In genomic region chr1:161159087-161159914, GRCh38 we compare ENCODE assay signal across 8 cellular contexts. TPM values are rescaled to one million over a fixed set of nuclear protein-coding genes. Genes with fewer than 3 reads are reported as not detected.
A peak's percentile ranks its signal among the peaks of the same experiment; 100 is the strongest.
DNase-seq lines count a peak whose midpoint lies in the region; ATAC-seq and TF ChIP-seq lines count a peak whose summit lies in the region.

Gene USP21, plus strand, starts transcription at chr1:161159500. Its CDS starts 1,141 bp downstream, at chr1:161160641.

- ATAC-seq in GM21447 (IDR thresholded peaks at IDR 0.05; ENCODE audit: unreplicated experiment) = peak; percentile 84

- peaks cover 43% of the 10 kb centered on the region; the same call in 1 of the 2 replicates for H3K36me3 ChIP-seq in OCI-LY1 (ENCODE audit: insufficient read depth, low read length)
- H3K36me3 ChIP-seq in endodermal cell (ENCODE audit: control insufficient read depth, insufficient read depth, low read length) = peaks cover 46% of the 10 kb centered on the region

- peaks cover 52% of the 10 kb centered on the region for H3K4me1 Mint-ChIP-seq in Calu3 (ENCODE audit: low read depth, unreplicated experiment)
- peaks cover 25% of the 10 kb centered on the region for H3K4me1 Mint-ChIP-seq in endodermal cell
- H3K4me1 Mint-ChIP-seq in mesothelial cell of epicardium = peaks cover 33% of the 10 kb centered on the region

- no peaks in the 10 kb centered on the region for H3K9me3 Mint-ChIP-seq in Calu3 (ENCODE audit: low read depth, unreplicated experiment)
- no peaks in the 10 kb centered on the region for H3K9me3 Mint-ChIP-seq in endodermal cell
- no peaks in the 10 kb centered on the region for H3K9me3 Mint-ChIP-seq in mesothelial cell of epicardium

- 3 to 7% methylated on average over 25 to 60 of the region's 60 CpGs for WGBS in endodermal cell (ENCODE audit: insufficient coverage in 1 of 2, insufficient read length in 1 of 2), 2 experiments

- H3K4me3 Mint-ChIP-seq in Calu3 (ENCODE audit: low read depth, unreplicated experiment) (peak within 1 kb of the TSS; percentile 94), endodermal cell (peak within 1 kb of the TSS; percentile 77), mesothelial cell of epicardium (peak within 1 kb of the TSS; percentile 87)

- peak within 1 kb of the TSS; percentile 87 for H3K4me2 ChIP-seq in OCI-LY1 (ENCODE audit: low read length)

- intact Hi-C loops in Calu3 (cut with micrococcal nuclease; ENCODE audit: unreplicated experiment) = no loop called here

- peaks cover 66% of the 10 kb centered on the region for H3K36me3 Mint-ChIP-seq in Calu3 (ENCODE audit: insufficient read depth, unreplicated experiment)
- peaks cover 31% of the 10 kb centered on the region for H3K36me3 Mint-ChIP-seq in endodermal cell (ENCODE audit: low read depth)
- peaks cover 38% of the 10 kb centered on the region for H3K36me3 Mint-ChIP-seq in mesothelial cell of epicardium

- H3F3A ChIP-seq in OCI-LY1 (ENCODE audit: insufficient read depth, low read length) = peaks cover 4% of the 10 kb centered on the region; the same call in 1 of the 2 replicates

- H3K27me3 Mint-ChIP-seq in Calu3 (ENCODE audit: unreplicated experiment) (no peaks in the 10 kb centered on the region), endodermal cell (ENCODE audit: insufficient read depth) (no peaks in the 10 kb centered on the region), mesothelial cell of epicardium (ENCODE audit: low read depth) (no peaks in the 10 kb centered on the region)

- H2AFZ ChIP-seq in OCI-LY1 (ENCODE audit: low read length) = no peak within 1 kb of the TSS

- H3K9me3 ChIP-seq in OCI-LY1 (ENCODE audit: low read length) (no peaks in the 10 kb centered on the region), endodermal cell (ENCODE audit: control insufficient read depth, low read length) (no peaks in the 10 kb centered on the region)

- H3K4me3 ChIP-seq in OCI-LY1 (ENCODE audit: low read depth, low read length, poor library complexity, severe bottlenecking) (peak within 1 kb of the TSS; percentile 89), endodermal cell (ENCODE audit: low read length) (peak within 1 kb of the TSS; percentile 86)

- H3K27ac ChIP-seq in OCI-LY1 (ENCODE audit: low read depth, low read length, poor library complexity, severe bottlenecking) = no peak within 1 kb of the TSS
- peak within 1 kb of the TSS; percentile 79 for H3K27ac ChIP-seq in endodermal cell (ENCODE audit: low read depth, low read length)

- BruUV-seq in Calu3 (replicated peaks; lab: Mats Ljungman, UMichigan) = TSS peak; percentile 2

- peak within 1 kb of the TSS; percentile 90 for H3K9ac ChIP-seq in OCI-LY1 (ENCODE audit: low read length)
- peak within 1 kb of the TSS; percentile 68 for H3K9ac ChIP-seq in endodermal cell (ENCODE audit: extremely low read depth, low read length, poor library complexity, severe bottlenecking)

- H4K20me1 ChIP-seq in OCI-LY1 (ENCODE audit: insufficient read depth, low read length) = no peaks in the 10 kb centered on the region

- H3K9me2 ChIP-seq in OCI-LY1 (ENCODE audit: low read depth, low read length) = no peaks in the 10 kb centered on the region

- no peaks in the 10 kb centered on the region for H3K79me2 ChIP-seq in OCI-LY1 (ENCODE audit: insufficient read depth, low read length)

- peak within 1 kb of the TSS; percentile 78 for H3K27ac Mint-ChIP-seq in Calu3 (ENCODE audit: unreplicated experiment)
- H3K27ac Mint-ChIP-seq in endodermal cell = peak within 1 kb of the TSS; percentile 89
- peak within 1 kb of the TSS; percentile 89 for H3K27ac Mint-ChIP-seq in mesothelial cell of epicardium

- CTCF ChIA-PET in Calu3 (lab: Charles Lee) = interaction anchor here (1.1 kb wide), 1 partner anchor 18 kb away, joined by 3 read pairs; no protein-coding TSS in a partner anchor

- peaks cover 39% of the 10 kb centered on the region for H3K4me1 ChIP-seq in OCI-LY1 (ENCODE audit: insufficient read depth, low read length, severe bottlenecking)
- no peaks in the 10 kb centered on the region for H3K4me1 ChIP-seq in endodermal cell (ENCODE audit: control insufficient read depth, insufficient read depth, low read length)

- peak; percentile 96 for DNase-seq in Calu3
- DNase-seq in HuH-7 (ENCODE audit: low spot score) = peak; percentile 94
- peak; percentile 81 for DNase-seq in activated CD8-positive, alpha-beta memory T cell treated with anti-CD3 and anti-CD28 coated beads, Interleukin-2, amount 50 U/mL, for 24 hours (ENCODE audit: extremely low read depth)
- DNase-seq in endodermal cell = peak; percentile 97
- peak; percentile 88 to 96 for DNase-seq in mesothelial cell of epicardium (ENCODE audit: low spot score in 2 of 2, unreplicated experiment in 2 of 2)
- DNase-seq in stimulated activated CD8-positive, alpha-beta memory T cell treated with anti-CD3 and anti-CD28 coated beads, Interleukin-15, amount 100 ng/mL, for 48 hours (ENCODE audit: low read depth in 2 of 2) = peak; percentile 87

- peak; percentile 40 for TF ChIP-seq CTCF in Calu3 (IDR thresholded peaks at IDR 0.05; ENCODE audit: unreplicated experiment)
- peak; percentile 47; the same call in 1 of the 2 replicates for TF ChIP-seq CTCF in OCI-LY1 (IDR thresholded peaks at IDR 0.05; ENCODE audit: low read length)
- TF ChIP-seq CTCF in endodermal cell (conservative IDR thresholded peaks at IDR 0.05) = peak; percentile 56
- TF ChIP-seq CTCF in mesothelial cell of epicardium (IDR thresholded peaks at IDR 0.05; ENCODE audit: unreplicated experiment) = no peak

- no peaks in the 10 kb centered on the region for H3K27me3 ChIP-seq in OCI-LY1 (ENCODE audit: insufficient read depth, low read length)
- H3K27me3 ChIP-seq in endodermal cell (ENCODE audit: control insufficient read depth, insufficient read depth, low read length, poor library complexity, severe bottlenecking) = no peaks in the 10 kb centered on the region

RNA-seq across cellular contexts. Expression of gene USP21, which starts in this region (rescaled TPM):
- 35.8 and 40.9 TPM in 2 replicates for total RNA-seq in Calu3 (2022)
- 10 to 100 TPM; 26.7 to 39.7 TPM for total RNA-seq in endodermal cell
- polyA plus RNA-seq in endodermal cell (2013, experiment 1 of 2) = 42.7 TPM
- 36.0 TPM for polyA plus RNA-seq in endodermal cell (2013, experiment 2 of 2)
- total RNA-seq in mesothelial cell of epicardium = 42.6 to 48.4 TPM (median 47.4 TPM) in 3 replicates
